ENCODE assay signal across 9 cellular contexts in genomic region chr10:132001238-132001977, GRCh38. TPM values are rescaled to one million over a fixed set of nuclear protein-coding genes. Genes with fewer than 3 reads are reported as not detected.
DNase-seq lines count a peak whose midpoint lies in the region; ATAC-seq and TF ChIP-seq lines count a peak whose summit lies in the region.
"Had no signal": no experiment of that assay in that cellular context is flagged by ENCODE, and none has a peak within 500 bp of the region (broad histone marks: within the 10 kb centered on the region; RNA-seq: fewer than 3 reads in every experiment).

No MANE protein-coding gene starts in this region.

- H3K36me3 ChIP-seq in KOPT-K1 (ENCODE audit: insufficient read depth, low read length) (no peaks in the 10 kb centered on the region), gastroesophageal sphincter (no peaks in the 10 kb centered on the region)

- TF ChIP-seq CTCF in activated CD8-positive, alpha-beta T cell treated with anti-CD3 and anti-CD28 coated beads for 36 hours (IDR thresholded peaks at IDR 0.05): no peak
- TF ChIP-seq CTCF in gastroesophageal sphincter (IDR thresholded peaks at IDR 0.05): no peak

- peaks cover 6% of the 10 kb centered on the region for H3K9me3 Mint-ChIP-seq in activated CD8-positive, alpha-beta T cell treated with anti-CD3 and anti-CD28 coated beads for 36 hours
- H3K9me3 Mint-ChIP-seq in naive thymus-derived CD8-positive, alpha-beta T cell: peaks cover 0 to 2% (median 0%) of the 10 kb centered on the region in 9 donors

- peaks cover 0 to 24% (median 14%) of the 10 kb centered on the region in 3 donors for H3K4me1 ChIP-seq in gastroesophageal sphincter

- CTCF ChIA-PET in activated CD8-positive, alpha-beta T cell treated with anti-CD3 and anti-CD28 coated beads for 36 hours (lab: Charles Lee): interaction anchor here (1.2 to 2.2 kb wide), 2 partner anchors 21 to 22 kb away, joined by 5 to 11 read pairs; no protein-coding TSS in a partner anchor

- H3K9me3 ChIP-seq in KOPT-K1 (ENCODE audit: insufficient read depth, low read length, poor library complexity, severe bottlenecking) (peaks cover 8% of the 10 kb centered on the region), gastroesophageal sphincter (peaks cover 0 to 5% (median 0%) of the 10 kb centered on the region in 3 donors)

- H3K27me3 Mint-ChIP-seq in activated CD8-positive, alpha-beta T cell treated with anti-CD3 and anti-CD28 coated beads for 36 hours: peaks cover under 1% of the 10 kb centered on the region
- H3K27me3 Mint-ChIP-seq in naive thymus-derived CD8-positive, alpha-beta T cell: peaks cover 0 to 16% (median 1%) of the 10 kb centered on the region in 5 donors

- POLR2A ChIA-PET in activated CD8-positive, alpha-beta T cell treated with anti-CD3 and anti-CD28 coated beads for 36 hours (lab: Charles Lee): no interaction called here
- POLR2A ChIA-PET in naive thymus-derived CD8-positive, alpha-beta T cell (lab: Charles Lee): interaction anchor here (0.6 kb wide), 1 partner anchor 98 kb away, joined by 4 read pairs; no protein-coding TSS in a partner anchor

- 54 to 61% methylated on average over 5 to 7 of the region's 15 CpGs for WGBS in gastroesophageal sphincter (ENCODE audit: low coverage in 1 of 2), 2 donors

- TF ChIP-seq EP300 in gastroesophageal sphincter (IDR thresholded peaks at IDR 0.05): no peak

- H3K27ac Mint-ChIP-seq in activated CD8-positive, alpha-beta T cell treated with anti-CD3 and anti-CD28 coated beads for 36 hours: no peak overlapping the region
- H3K27ac Mint-ChIP-seq in naive thymus-derived CD8-positive, alpha-beta T cell: peak overlapping the region in 2 of 10 donors; percentile 35 to 49

- H3K4me3 Mint-ChIP-seq in activated CD8-positive, alpha-beta T cell treated with anti-CD3 and anti-CD28 coated beads for 36 hours: peak overlapping the region; percentile 8
- H3K4me3 Mint-ChIP-seq in naive thymus-derived CD8-positive, alpha-beta T cell: peak overlapping the region in 5 of 10 donors; percentile 4 to 78 (median 20)

- H3K27me3 ChIP-seq in gastroesophageal sphincter: peaks cover 27% of the 10 kb centered on the region

- intact Hi-C loops in activated CD8-positive, alpha-beta T cell treated with anti-CD3 and anti-CD28 coated beads for 36 hours (cut with micrococcal nuclease): no loop called here

- H3K27ac ChIP-seq in KOPT-K1 (ENCODE audit: low read depth, low read length, poor library complexity, severe bottlenecking) (peak overlapping the region; percentile 66), gastroesophageal sphincter (peak overlapping the region in 1 of 4 donors; percentile 12)

- no peaks in the 10 kb centered on the region for H3K36me3 Mint-ChIP-seq in activated CD8-positive, alpha-beta T cell treated with anti-CD3 and anti-CD28 coated beads for 36 hours (ENCODE audit: low read depth)
- H3K36me3 Mint-ChIP-seq in naive thymus-derived CD8-positive, alpha-beta T cell: peaks cover 0 to 7% (median 0%) of the 10 kb centered on the region in 3 donors

- DNase-seq in NCI-H1092 treated with DMSO at 0.1 percent for 48 hours (lab: John Stamatoyannopoulos, UW): peak; percentile 0
- no peak for DNase-seq in NCI-H1092 (lab: John Stamatoyannopoulos, UW)
- peak; percentile 19 for DNase-seq in activated CD8-positive, alpha-beta T cell treated with anti-CD3 and anti-CD28 coated beads for 36 hours
- peak in 1 of 10 donors; percentile 13 for DNase-seq in naive thymus-derived CD8-positive, alpha-beta T cell
- DNase-seq in HuH-7 (ENCODE audit: low spot score): no peak
- DNase-seq: stimulated activated CD4-positive, alpha-beta T cell treated with anti-CD3 and anti-CD28 coated beads, Interleukin-4, amount 100 ng/mL, for 24 hours had no signal

- ATAC-seq in activated CD8-positive, alpha-beta T cell treated with anti-CD3 and anti-CD28 coated beads for 36 hours: peak; percentile 61
- peak; percentile 23 to 85 for ATAC-seq in naive thymus-derived CD8-positive, alpha-beta T cell
- no peak for ATAC-seq in GM19351 (IDR thresholded peaks at IDR 0.05; ENCODE audit: unreplicated experiment)
- ATAC-seq in gastroesophageal sphincter: no peak

- peaks cover 4% of the 10 kb centered on the region for H3K4me1 Mint-ChIP-seq in activated CD8-positive, alpha-beta T cell treated with anti-CD3 and anti-CD28 coated beads for 36 hours (ENCODE audit: low read depth)
- peaks cover 0 to 5% (median 3%) of the 10 kb centered on the region in 4 donors for H3K4me1 Mint-ChIP-seq in naive thymus-derived CD8-positive, alpha-beta T cell

- peak overlapping the region in 1 of 2 donors; percentile 22 for H3K4me3 ChIP-seq in gastroesophageal sphincter

- TF ChIP-seq POLR2A in gastroesophageal sphincter (IDR thresholded peaks at IDR 0.05): no peak

RNA-seq across cellular contexts. Expression of gene BNIP3, which starts 19.7 kb away (rescaled TPM):
- total RNA-seq in activated CD8-positive, alpha-beta T cell treated with anti-CD3 and anti-CD28 coated beads for 36 hours: 100 to 1,000 TPM; 207 to 216 TPM
- 10 to 100 TPM; 36.4 to 42.1 TPM for total RNA-seq in naive thymus-derived CD8-positive, alpha-beta T cell
- polyA plus RNA-seq in naive thymus-derived CD8-positive, alpha-beta T cell: 10 to 100 TPM; 30.8 to 38.9 (median 37.5) TPM
- 100 to 1,000 TPM in 1 of 4 donors, 10 to 100 TPM in 3; 53.5 to 102 (median 68.3) TPM for total RNA-seq in gastroesophageal sphincter

Comparison
In these comparisons a context has a peak if more than half of its experiments do, and no peak if none do; other contexts are left out.
1. DNase-seq: peak in NCI-H1092 treated with DMSO at 0.1 percent for 48 hours (single experiment) and activated CD8-positive, alpha-beta T cell treated with anti-CD3 and anti-CD28 coated beads for 36 hours (single experiment); none in NCI-H1092 (single experiment) and HuH-7 (single experiment).
2. ATAC-seq: peak in activated CD8-positive, alpha-beta T cell treated with anti-CD3 and anti-CD28 coated beads for 36 hours (single experiment) and naive thymus-derived CD8-positive, alpha-beta T cell (2 of 2); none in GM19351 (single experiment) and gastroesophageal sphincter (single experiment).